Comparison of ENCODE assay signal across 7 cellular contexts in the genomic region with DNA sequence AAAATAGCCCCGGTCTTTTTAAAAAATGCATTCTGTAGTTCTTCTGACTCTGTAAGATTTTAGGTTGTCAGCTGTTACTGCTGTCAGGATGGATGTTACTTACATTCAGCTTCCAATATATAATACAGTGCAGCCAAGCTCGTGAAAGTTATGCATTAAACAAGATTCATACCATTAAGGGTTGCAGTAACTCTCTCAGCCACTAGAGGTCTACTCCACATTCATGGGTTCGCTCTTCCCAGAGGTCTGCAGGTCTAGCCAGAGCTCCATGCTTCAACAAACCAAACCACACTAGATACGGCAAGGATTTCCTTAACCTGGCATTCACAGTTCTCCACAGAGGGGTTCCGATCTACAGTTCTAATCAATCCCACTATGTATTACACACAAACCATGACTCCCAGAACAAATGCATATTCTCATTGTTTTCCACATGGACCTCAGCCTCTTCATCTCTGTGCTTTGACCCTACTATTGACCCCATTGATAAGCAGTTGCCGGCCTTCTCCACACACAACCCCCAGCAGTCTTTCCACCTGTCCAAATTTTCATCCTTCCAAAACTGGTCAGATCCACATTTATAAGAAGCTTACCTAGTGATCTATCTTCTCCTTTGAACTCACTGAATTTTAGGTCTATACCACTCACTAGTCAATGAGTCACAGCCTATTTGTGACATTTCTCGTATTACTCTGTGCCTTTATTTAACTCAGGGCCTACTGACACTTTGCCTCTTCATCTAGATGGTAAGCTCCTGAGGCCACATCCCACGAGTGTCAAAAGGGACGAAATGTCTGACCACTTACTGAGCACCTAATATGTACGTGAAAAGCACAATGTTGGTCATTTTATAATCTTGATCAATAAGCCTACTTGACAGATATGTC. TPM values are rescaled to one million over a fixed set of nuclear protein-coding genes. Genes with fewer than 3 reads are reported as not detected.
DNase-seq lines count a peak whose midpoint lies in the region; ATAC-seq and TF ChIP-seq lines count a peak whose summit lies in the region.

No MANE protein-coding gene starts in this region.

- intact Hi-C loops in thyroid gland (cut with DNase I), result no loop called here

- peak in 5 of 6 experiments; percentile 28 to 44 (median 36) for TF ChIP-seq CTCF in thyroid gland (IDR thresholded peaks at IDR 0.05)

- TF ChIP-seq POLR2A in thyroid gland (IDR thresholded peaks at IDR 0.05), result no peak

- H3K4me3 ChIP-seq in thyroid gland (replicated peaks in 1 of 3), result no peak overlapping the region

- peaks cover 4 to 21% of the 10 kb centered on the region in 2 donors for H3K4me1 ChIP-seq in thyroid gland

- no peaks in the 10 kb centered on the region for H3K9me3 ChIP-seq in thyroid gland

- ATAC-seq in GM21619 (IDR thresholded peaks at IDR 0.05; ENCODE audit: unreplicated experiment) (no peak), HG03521 (IDR thresholded peaks at IDR 0.05; ENCODE audit: unreplicated experiment) (no peak)

- no peak overlapping the region for H3K27ac ChIP-seq in thyroid gland

- DNase-seq in DMS53 (lab: John Stamatoyannopoulos, UW), result peak; percentile 66
- peak; percentile 35 for DNase-seq in HCEC 1CT
- peak; percentile 23 for DNase-seq in SKM-1 treated with dmso at 0.1 percent for 144 hours (lab: John Stamatoyannopoulos, UW; ENCODE audit: unreplicated experiment)
- DNase-seq in glomerular endothelial cell (ENCODE audit: extremely low read depth, low read depth, low spot score), result peak; percentile 58
- no peak for DNase-seq in thyroid gland

- 92 to 96% methylated on average over 10 of the region's 10 CpGs for WGBS in thyroid gland, 2 donors

- H3K36me3 ChIP-seq in thyroid gland, result no peaks in the 10 kb centered on the region

- no peaks in the 10 kb centered on the region for H3K27me3 ChIP-seq in thyroid gland

RNA-seq across cellular contexts. Expression of gene RORA, which starts 33.7 kb away (rescaled TPM):
- total RNA-seq in glomerular endothelial cell (18.5 and 22.1 TPM in 2 replicates), thyroid gland (100 to 1,000 TPM in 1 of 4 donors, 10 to 100 TPM in 3; 64.1 to 141 (median 71.9) TPM)

Comparison
In these comparisons a context has a peak if more than half of its experiments do, and no peak if none do; other contexts are left out.
1. DNase-seq: peak in DMS53 (single experiment), HCEC 1CT (single experiment), SKM-1 treated with dmso at 0.1 percent for 144 hours (single experiment) and glomerular endothelial cell (single experiment); none in thyroid gland (0 of 2).